ENCODE assay signal across 29 cellular contexts in the genomic region with DNA sequence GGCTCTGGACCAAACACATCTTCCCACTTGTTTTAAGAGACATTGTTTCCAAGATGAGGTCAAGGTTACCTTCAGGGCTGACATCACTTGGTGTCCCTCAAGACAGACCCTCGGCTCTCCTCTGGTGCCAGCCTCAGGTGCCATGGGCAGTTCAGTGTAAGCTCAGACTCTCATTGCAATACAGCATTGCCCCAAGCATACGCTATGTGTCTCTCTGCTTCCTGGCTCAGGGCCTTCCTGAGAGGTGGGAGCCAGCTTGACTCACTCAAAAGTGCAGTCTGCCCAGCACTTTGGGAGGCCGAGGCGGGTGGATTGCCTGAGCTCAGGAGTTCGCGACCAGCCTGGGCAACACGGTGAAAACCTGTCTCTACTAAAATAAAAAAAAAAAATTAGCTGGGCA. TPM values are rescaled to one million over a fixed set of nuclear protein-coding genes. Genes with fewer than 3 reads are reported as not detected.
"Had no signal": no experiment of that assay in that cellular context is flagged by ENCODE, and none has a peak within 500 bp of the region (broad histone marks: within the 10 kb centered on the region; RNA-seq: fewer than 3 reads in every experiment).

No MANE protein-coding gene starts in this region.

- H3K27me3 ChIP-seq: neural progenitor cell, neutrophil, ovary, right lobe of liver, sigmoid colon, stomach, thyroid gland, tibial nerve, upper lobe of left lung, uterus had no signal

- H3K27ac ChIP-seq: neural progenitor cell, neutrophil, ovary, parathyroid adenoma, psoas muscle, right lobe of liver, sigmoid colon, stomach, thoracic aorta, thyroid gland, upper lobe of left lung, uterus had no signal

- H2AFZ ChIP-seq: neural progenitor cell, parathyroid adenoma had no signal

- DNase-seq: naive B cell; naive thymus-derived CD8-positive, alpha-beta T cell; nucleus accumbens; posterior cingulate gyrus; psoas muscle; right lobe of liver; sigmoid colon; small intestine; stimulated activated CD4-positive, alpha-beta T cell treated with anti-CD3 and anti-CD28 coated beads, Interleukin-15, amount 100 ng/mL, for 24 hours; stimulated activated CD4-positive, alpha-beta T cell treated with anti-CD3 and anti-CD28 coated beads, Interleukin-2, amount 100 ng/mL, for 24 hours; stimulated activated CD4-positive, alpha-beta T cell treated with anti-CD3 and anti-CD28 coated beads, Interleukin-2, amount 100 ng/mL, for 48 hours; stimulated activated CD4-positive, alpha-beta T cell treated with anti-CD3 and anti-CD28 coated beads, Interleukin-4, amount 100 ng/mL, for 24 hours; stimulated activated naive B cell treated with anti-CD40 and anti-IgM and Interleukin-4, amounts not matched to agents 10 μg/mL and 1 μg/mL and 100 μg/mL, for 72 hours; stimulated activated naive CD4-positive, alpha-beta T cell treated with Interleukin-2 at 50 U/mL for 16 hours; stomach; thyroid gland; trophoblast cell; upper lobe of left lung; uterus had no signal

- H3K36me3 Mint-ChIP-seq: naive B cell; natural killer cell treated with Interleukin-12 subunit alpha and Interleukin-12 subunit beta and Interleukin-15 and Interleukin-18, amount 100 ng/mL, for 72 hours; neural progenitor cell; stimulated activated effector memory CD8-positive, alpha-beta T cell treated with anti-CD3 and anti-CD28 coated beads, Interleukin-12 subunit alpha, Interleukin-12 subunit beta, amount 100 ng/mL, for 72 hours; stimulated activated naive B cell treated with anti-CD40 and anti-IgM and Interleukin-4, amounts not matched to agents 10 μg/mL and 1 μg/mL and 100 μg/mL, for 72 hours had no signal

- H3K4me3 Mint-ChIP-seq: naive B cell; naive thymus-derived CD8-positive, alpha-beta T cell; natural killer cell treated with Interleukin-12 subunit alpha and Interleukin-12 subunit beta and Interleukin-15 and Interleukin-18, amount 100 ng/mL, for 72 hours; neural progenitor cell; stimulated activated effector memory CD8-positive, alpha-beta T cell treated with anti-CD3 and anti-CD28 coated beads, Interleukin-12 subunit alpha, Interleukin-12 subunit beta, amount 100 ng/mL, for 72 hours; stimulated activated naive B cell treated with anti-CD40 and anti-IgM and Interleukin-4, amounts not matched to agents 10 μg/mL and 1 μg/mL and 100 μg/mL, for 72 hours; stimulated activated naive CD8-positive, alpha-beta T cell treated with anti-CD3 and anti-CD28 coated beads, Interleukin-15, Interleukin-2, amounts not matched to agents 100 ng/mL and 50 ng/mL, for 24 hours had no signal

- H3K4me2 ChIP-seq: neural progenitor cell had no signal

- H3K4me3 ChIP-seq: neural progenitor cell, ovary, psoas muscle, right lobe of liver, sigmoid colon, stomach, thoracic aorta, thyroid gland, tibial nerve, upper lobe of left lung, uterus had no signal

- H3K9ac ChIP-seq: neural progenitor cell, parathyroid adenoma had no signal

- H3K4me1 ChIP-seq: neural progenitor cell, parathyroid adenoma, right lobe of liver, thyroid gland, upper lobe of left lung, uterus had no signal

- H3K9me3 ChIP-seq: neutrophil, ovary, psoas muscle, right lobe of liver, sigmoid colon, stomach, thoracic aorta, thyroid gland, tibial nerve, upper lobe of left lung, uterus had no signal

- H3K27ac Mint-ChIP-seq: naive thymus-derived CD8-positive, alpha-beta T cell; natural killer cell treated with Interleukin-12 subunit alpha and Interleukin-12 subunit beta and Interleukin-15 and Interleukin-18, amount 100 ng/mL, for 72 hours; neural progenitor cell; progenitor cell of endocrine pancreas; stimulated activated effector memory CD8-positive, alpha-beta T cell treated with anti-CD3 and anti-CD28 coated beads, Interleukin-12 subunit alpha, Interleukin-12 subunit beta, amount 100 ng/mL, for 72 hours; stimulated activated naive B cell treated with anti-CD40 and anti-IgM and Interleukin-4, amounts not matched to agents 10 μg/mL and 1 μg/mL and 100 μg/mL, for 72 hours; stimulated activated naive CD8-positive, alpha-beta T cell treated with anti-CD3 and anti-CD28 coated beads, Interleukin-15, Interleukin-2, amounts not matched to agents 100 ng/mL and 50 ng/mL, for 24 hours had no signal

- H3K4me1 Mint-ChIP-seq: naive B cell; stimulated activated naive B cell treated with anti-CD40 and anti-IgM and Interleukin-4, amounts not matched to agents 10 μg/mL and 1 μg/mL and 100 μg/mL, for 72 hours had no signal

- H3K36me3 ChIP-seq: neural progenitor cell, neutrophil, ovary, right lobe of liver, sigmoid colon, stomach, thoracic aorta, thyroid gland, tibial nerve, upper lobe of left lung, uterus had no signal

- H3K27me3 Mint-ChIP-seq: progenitor cell of endocrine pancreas had no signal

- H3K79me2 ChIP-seq: parathyroid adenoma had no signal

- H3K9me3 Mint-ChIP-seq: naive thymus-derived CD8-positive, alpha-beta T cell; natural killer cell treated with Interleukin-12 subunit alpha and Interleukin-12 subunit beta and Interleukin-15 and Interleukin-18, amount 100 ng/mL, for 72 hours; neural progenitor cell; stimulated activated effector memory CD8-positive, alpha-beta T cell treated with anti-CD3 and anti-CD28 coated beads, Interleukin-12 subunit alpha, Interleukin-12 subunit beta, amount 100 ng/mL, for 72 hours; stimulated activated naive B cell treated with anti-CD40 and anti-IgM and Interleukin-4, amounts not matched to agents 10 μg/mL and 1 μg/mL and 100 μg/mL, for 72 hours; stimulated activated naive CD8-positive, alpha-beta T cell treated with anti-CD3 and anti-CD28 coated beads, Interleukin-15, Interleukin-2, amounts not matched to agents 100 ng/mL and 50 ng/mL, for 24 hours had no signal

RNA-seq across cellular contexts. Expression of a gene that starts 51.7 kb away (rescaled TPM):
- total RNA-seq: naive thymus-derived CD8-positive, alpha-beta T cell had no signal
- polyA plus RNA-seq: naive thymus-derived CD8-positive, alpha-beta T cell had no signal
